8 cellular contexts compared by ENCODE assay signal in the genomic region with DNA sequence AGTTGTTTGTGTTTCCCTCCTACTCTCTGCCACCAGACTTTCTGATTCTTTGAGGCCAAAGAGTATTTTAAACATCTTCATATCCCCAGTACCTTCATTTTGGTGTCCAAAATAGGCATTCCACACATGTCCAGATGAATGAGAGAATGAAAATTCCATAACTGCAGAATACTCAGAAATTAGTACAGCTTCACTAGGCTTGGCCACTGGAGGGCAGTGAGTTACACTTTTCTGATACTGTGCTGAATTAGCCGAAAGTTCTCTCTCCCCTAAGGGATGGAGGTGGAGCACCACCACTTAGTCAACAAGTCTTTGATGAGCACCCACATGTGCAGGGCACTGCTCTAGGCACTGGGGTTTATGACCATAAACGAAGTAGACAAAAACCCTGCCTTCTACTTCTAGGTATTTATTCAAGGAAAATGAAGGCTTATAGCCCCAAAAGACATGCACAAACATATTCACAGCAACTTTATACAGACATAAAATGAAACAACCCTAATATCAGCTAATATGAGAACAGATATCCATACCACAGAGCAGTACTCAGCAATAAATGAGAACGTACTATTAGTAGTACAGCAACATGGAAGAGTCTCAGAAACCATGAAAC. TPM values are rescaled to one million over a fixed set of nuclear protein-coding genes. Genes with fewer than 3 reads are reported as not detected.
DNase-seq lines count a peak whose midpoint lies in the region; ATAC-seq and TF ChIP-seq lines count a peak whose summit lies in the region.

No MANE protein-coding gene starts in this region.

- peaks cover 22% of the 10 kb centered on the region for H3K4me1 ChIP-seq in left ventricle myocardium inferior
- no peaks in the 10 kb centered on the region for H3K4me1 ChIP-seq in CD8-positive, alpha-beta memory T cell (ENCODE audit: insufficient read depth, low read length)

- H3K36me3 Mint-ChIP-seq in WTC11: peaks cover 17% of the 10 kb centered on the region; the same call in 1 of the 2 replicates
- peaks cover 7 to 78% (median 33%) of the 10 kb centered on the region in 3 donors for H3K36me3 Mint-ChIP-seq in CD8-positive, alpha-beta memory T cell
- H3K36me3 Mint-ChIP-seq in effector memory CD8-positive, alpha-beta T cell (ENCODE audit: insufficient read depth): peaks cover 20% of the 10 kb centered on the region

- intact Hi-C loops in left ventricle myocardium inferior (cut with micrococcal nuclease): no loop called here

- no peaks in the 10 kb centered on the region for H3K4me1 Mint-ChIP-seq in WTC11
- H3K4me1 Mint-ChIP-seq in CD8-positive, alpha-beta memory T cell: no peaks in the 10 kb centered on the region
- no peaks in the 10 kb centered on the region for H3K4me1 Mint-ChIP-seq in effector memory CD8-positive, alpha-beta T cell (ENCODE audit: low read depth in 2 of 2)

- CTCF ChIA-PET in WTC11 (lab: Charles Lee): interaction anchor here (0.6 to 1.8 kb wide), 7 partner anchors 10 to 487 kb away, joined by 3 to 11 read pairs (median 3); no protein-coding TSS in a partner anchor
- CTCF ChIA-PET in CD8-positive, alpha-beta memory T cell (lab: Charles Lee): no interaction called here

- peaks cover 42% of the 10 kb centered on the region for H3K36me3 ChIP-seq in left ventricle myocardium inferior
- H3K36me3 ChIP-seq in CD8-positive, alpha-beta memory T cell (ENCODE audit: insufficient read depth, low read length): peaks cover 23% of the 10 kb centered on the region

- no peaks in the 10 kb centered on the region for H3K9me3 ChIP-seq in left ventricle myocardium inferior (replicated peaks)
- H3K9me3 ChIP-seq in CD8-positive, alpha-beta memory T cell (ENCODE audit: low read length): no peaks in the 10 kb centered on the region

- DNase-seq in NCI-H1105 treated with DMSO at 0.1 percent for 48 hours (lab: John Stamatoyannopoulos, UW) (peak; percentile 35), NCI-H1105 (lab: John Stamatoyannopoulos, UW) (no peak), HT-29 (ENCODE audit: low spot score) (peak; percentile 35), WTC11 (ENCODE audit: low spot score) (no peak), left ventricle myocardium inferior (no peak), superior temporal gyrus (ENCODE audit: extremely low spot score) (peak; percentile 74)
- no peak for DNase-seq in CD8-positive, alpha-beta memory T cell
- no peak for DNase-seq in effector memory CD8-positive, alpha-beta T cell

- no peaks in the 10 kb centered on the region for H3K27me3 Mint-ChIP-seq in WTC11 (ENCODE audit: low read depth)
- H3K27me3 Mint-ChIP-seq in CD8-positive, alpha-beta memory T cell: no peaks in the 10 kb centered on the region
- no peaks in the 10 kb centered on the region for H3K27me3 Mint-ChIP-seq in effector memory CD8-positive, alpha-beta T cell

- TF ChIP-seq CTCF in WTC11 (IDR thresholded peaks at IDR 0.05) (no peak), left ventricle myocardium inferior (IDR thresholded peaks at IDR 0.05; ENCODE audit: borderline replicate concordance) (peak; percentile 54)

- no peaks in the 10 kb centered on the region for H3K27me3 ChIP-seq in left ventricle myocardium inferior (ENCODE audit: low read depth)
- no peaks in the 10 kb centered on the region for H3K27me3 ChIP-seq in CD8-positive, alpha-beta memory T cell (ENCODE audit: insufficient read depth, low read length, poor library complexity, severe bottlenecking)

- ATAC-seq in WTC11: peak; percentile 69
- ATAC-seq in effector memory CD8-positive, alpha-beta T cell (replicated peaks): no peak

- H3K27ac ChIP-seq in left ventricle myocardium inferior (replicated peaks): no peak overlapping the region
- H3K27ac ChIP-seq in CD8-positive, alpha-beta memory T cell (ENCODE audit: low read depth, low read length): no peak overlapping the region

- POLR2A ChIA-PET in WTC11 (lab: Charles Lee): interaction anchor here (0.7 kb wide), 1 partner anchor 11 kb away, joined by 3 read pairs; no protein-coding TSS in a partner anchor
- POLR2A ChIA-PET in CD8-positive, alpha-beta memory T cell (lab: Charles Lee): interaction anchor here (0.5 kb wide), 1 partner anchor 15 kb away, joined by 14 read pairs; no protein-coding TSS in a partner anchor

- no peak overlapping the region for H3K4me3 ChIP-seq in left ventricle myocardium inferior
- no peak overlapping the region for H3K4me3 ChIP-seq in CD8-positive, alpha-beta memory T cell (ENCODE audit: low read length)

- H3K4me3 Mint-ChIP-seq in WTC11: no peak overlapping the region
- no peak overlapping the region for H3K4me3 Mint-ChIP-seq in CD8-positive, alpha-beta memory T cell
- no peak overlapping the region for H3K4me3 Mint-ChIP-seq in effector memory CD8-positive, alpha-beta T cell

- H3K9me3 Mint-ChIP-seq in WTC11: no peaks in the 10 kb centered on the region
- no peaks in the 10 kb centered on the region for H3K9me3 Mint-ChIP-seq in CD8-positive, alpha-beta memory T cell
- H3K9me3 Mint-ChIP-seq in effector memory CD8-positive, alpha-beta T cell: no peaks in the 10 kb centered on the region

- no peak overlapping the region for H3K27ac Mint-ChIP-seq in WTC11
- H3K27ac Mint-ChIP-seq in CD8-positive, alpha-beta memory T cell: no peak overlapping the region
- H3K27ac Mint-ChIP-seq in effector memory CD8-positive, alpha-beta T cell: peak overlapping the region in 1 of 2 donors; percentile 50

TF ChIP-seq in WTC11, 78 proteins besides CTCF, POLR2A, EP300 and RAD21 (continues in another document):
- TF ChIP-seq, protein P1, sequence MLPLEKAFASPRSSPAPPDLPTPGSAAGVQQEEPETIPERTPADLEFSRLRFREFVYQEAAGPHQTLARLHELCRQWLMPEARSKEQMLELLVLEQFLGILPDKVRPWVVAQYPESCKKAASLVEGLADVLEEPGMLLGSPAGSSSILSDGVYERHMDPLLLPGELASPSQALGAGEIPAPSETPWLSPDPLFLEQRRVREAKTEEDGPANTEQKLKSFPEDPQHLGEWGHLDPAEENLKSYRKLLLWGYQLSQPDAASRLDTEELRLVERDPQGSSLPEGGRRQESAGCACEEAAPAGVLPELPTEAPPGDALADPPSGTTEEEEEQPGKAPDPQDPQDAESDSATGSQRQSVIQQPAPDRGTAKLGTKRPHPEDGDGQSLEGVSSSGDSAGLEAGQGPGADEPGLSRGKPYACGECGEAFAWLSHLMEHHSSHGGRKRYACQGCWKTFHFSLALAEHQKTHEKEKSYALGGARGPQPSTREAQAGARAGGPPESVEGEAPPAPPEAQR (CRISPR knock-in tag; IDR thresholded peaks at IDR 0.05): no peak
- TF ChIP-seq, protein P2, sequence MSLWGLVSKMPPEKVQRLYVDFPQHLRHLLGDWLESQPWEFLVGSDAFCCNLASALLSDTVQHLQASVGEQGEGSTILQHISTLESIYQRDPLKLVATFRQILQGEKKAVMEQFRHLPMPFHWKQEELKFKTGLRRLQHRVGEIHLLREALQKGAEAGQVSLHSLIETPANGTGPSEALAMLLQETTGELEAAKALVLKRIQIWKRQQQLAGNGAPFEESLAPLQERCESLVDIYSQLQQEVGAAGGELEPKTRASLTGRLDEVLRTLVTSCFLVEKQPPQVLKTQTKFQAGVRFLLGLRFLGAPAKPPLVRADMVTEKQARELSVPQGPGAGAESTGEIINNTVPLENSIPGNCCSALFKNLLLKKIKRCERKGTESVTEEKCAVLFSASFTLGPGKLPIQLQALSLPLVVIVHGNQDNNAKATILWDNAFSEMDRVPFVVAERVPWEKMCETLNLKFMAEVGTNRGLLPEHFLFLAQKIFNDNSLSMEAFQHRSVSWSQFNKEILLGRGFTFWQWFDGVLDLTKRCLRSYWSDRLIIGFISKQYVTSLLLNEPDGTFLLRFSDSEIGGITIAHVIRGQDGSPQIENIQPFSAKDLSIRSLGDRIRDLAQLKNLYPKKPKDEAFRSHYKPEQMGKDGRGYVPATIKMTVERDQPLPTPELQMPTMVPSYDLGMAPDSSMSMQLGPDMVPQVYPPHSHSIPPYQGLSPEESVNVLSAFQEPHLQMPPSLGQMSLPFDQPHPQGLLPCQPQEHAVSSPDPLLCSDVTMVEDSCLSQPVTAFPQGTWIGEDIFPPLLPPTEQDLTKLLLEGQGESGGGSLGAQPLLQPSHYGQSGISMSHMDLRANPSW (CRISPR knock-in tag; conservative IDR thresholded peaks at IDR 0.05; ENCODE audit: low read depth): no peak
- TF ChIP-seq EMX1 (CRISPR knock-in tag; IDR thresholded peaks at IDR 0.05) (no peak), SP1 (CRISPR knock-in tag; conservative IDR thresholded peaks at IDR 0.05) (no peak), GTF2I (CRISPR knock-in tag; conservative IDR thresholded peaks at IDR 0.05) (no peak), JAZF1 (CRISPR knock-in tag; IDR thresholded peaks at IDR 0.05) (no peak), TCF7 (CRISPR knock-in tag; IDR thresholded peaks at IDR 0.05; ENCODE audit: low read depth) (no peak)
- TF ChIP-seq, protein P3, sequence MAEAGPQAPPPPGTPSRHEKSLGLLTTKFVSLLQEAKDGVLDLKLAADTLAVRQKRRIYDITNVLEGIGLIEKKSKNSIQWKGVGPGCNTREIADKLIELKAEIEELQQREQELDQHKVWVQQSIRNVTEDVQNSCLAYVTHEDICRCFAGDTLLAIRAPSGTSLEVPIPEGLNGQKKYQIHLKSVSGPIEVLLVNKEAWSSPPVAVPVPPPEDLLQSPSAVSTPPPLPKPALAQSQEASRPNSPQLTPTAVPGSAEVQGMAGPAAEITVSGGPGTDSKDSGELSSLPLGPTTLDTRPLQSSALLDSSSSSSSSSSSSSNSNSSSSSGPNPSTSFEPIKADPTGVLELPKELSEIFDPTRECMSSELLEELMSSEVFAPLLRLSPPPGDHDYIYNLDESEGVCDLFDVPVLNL (CRISPR knock-in tag; IDR thresholded peaks at IDR 0.05; ENCODE audit: borderline replicate concordance, low read depth): no peak
- TF ChIP-seq, protein P4, sequence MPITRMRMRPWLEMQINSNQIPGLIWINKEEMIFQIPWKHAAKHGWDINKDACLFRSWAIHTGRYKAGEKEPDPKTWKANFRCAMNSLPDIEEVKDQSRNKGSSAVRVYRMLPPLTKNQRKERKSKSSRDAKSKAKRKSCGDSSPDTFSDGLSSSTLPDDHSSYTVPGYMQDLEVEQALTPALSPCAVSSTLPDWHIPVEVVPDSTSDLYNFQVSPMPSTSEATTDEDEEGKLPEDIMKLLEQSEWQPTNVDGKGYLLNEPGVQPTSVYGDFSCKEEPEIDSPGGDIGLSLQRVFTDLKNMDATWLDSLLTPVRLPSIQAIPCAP (CRISPR knock-in tag; IDR thresholded peaks at IDR 0.05): no peak

RNA-seq across cellular contexts. Expression of a gene that starts 46.1 kb away (rescaled TPM):
- total RNA-seq in HT-29 (2014; rRNA removed; shearing (Covaris generic)): 1.4 and 1.8 TPM in 2 replicates
- total RNA-seq in WTC11 (2021): 0.55 to 0.99 TPM (median 0.61 TPM) in 3 replicates
- 0.80 TPM for total RNA-seq in left ventricle myocardium inferior
- 1 to 10 TPM; 4.2 to 6.6 TPM for total RNA-seq in CD8-positive, alpha-beta memory T cell
- 0.44 TPM for polyA plus RNA-seq in CD8-positive, alpha-beta memory T cell

RNA-seq across cellular contexts. Expression of a gene that starts 46.4 kb away (rescaled TPM):
- 7.8 and 8.2 TPM in 2 replicates for total RNA-seq in HT-29 (2014; rRNA removed; shearing (Covaris generic))
- total RNA-seq in WTC11 (2021) (16.4 to 18.7 TPM (median 16.7 TPM) in 3 replicates), left ventricle myocardium inferior (6.1 TPM)
- 10 to 100 TPM; 14.4 TPM for total RNA-seq in CD8-positive, alpha-beta memory T cell
- polyA plus RNA-seq in CD8-positive, alpha-beta memory T cell: 11.2 TPM

RNA-seq across cellular contexts. Expression of a gene that starts 49.8 kb away (rescaled TPM):
- total RNA-seq in HT-29 (2014; rRNA removed; shearing (Covaris generic)): 10.2 and 11.6 TPM in 2 replicates
- total RNA-seq in WTC11 (2021) (33.1 to 35.9 TPM (median 33.3 TPM) in 3 replicates), left ventricle myocardium inferior (16.1 TPM)
- total RNA-seq in CD8-positive, alpha-beta memory T cell: 10 to 100 TPM; 33.7 to 35.2 TPM
- 17.2 TPM for polyA plus RNA-seq in CD8-positive, alpha-beta memory T cell

Comparison
In these comparisons a context has a peak if more than half of its experiments do, and no peak if none do; other contexts are left out.
1. DNase-seq: peak in NCI-H1105 treated with DMSO at 0.1 percent for 48 hours (single experiment), HT-29 (single experiment) and superior temporal gyrus (single experiment); none in NCI-H1105 (single experiment), WTC11 (single experiment), left ventricle myocardium inferior (single experiment), CD8-positive, alpha-beta memory T cell (0 of 5) and effector memory CD8-positive, alpha-beta T cell (0 of 3).